ENCODE assay signal across 18 cellular contexts in the genomic region with DNA sequence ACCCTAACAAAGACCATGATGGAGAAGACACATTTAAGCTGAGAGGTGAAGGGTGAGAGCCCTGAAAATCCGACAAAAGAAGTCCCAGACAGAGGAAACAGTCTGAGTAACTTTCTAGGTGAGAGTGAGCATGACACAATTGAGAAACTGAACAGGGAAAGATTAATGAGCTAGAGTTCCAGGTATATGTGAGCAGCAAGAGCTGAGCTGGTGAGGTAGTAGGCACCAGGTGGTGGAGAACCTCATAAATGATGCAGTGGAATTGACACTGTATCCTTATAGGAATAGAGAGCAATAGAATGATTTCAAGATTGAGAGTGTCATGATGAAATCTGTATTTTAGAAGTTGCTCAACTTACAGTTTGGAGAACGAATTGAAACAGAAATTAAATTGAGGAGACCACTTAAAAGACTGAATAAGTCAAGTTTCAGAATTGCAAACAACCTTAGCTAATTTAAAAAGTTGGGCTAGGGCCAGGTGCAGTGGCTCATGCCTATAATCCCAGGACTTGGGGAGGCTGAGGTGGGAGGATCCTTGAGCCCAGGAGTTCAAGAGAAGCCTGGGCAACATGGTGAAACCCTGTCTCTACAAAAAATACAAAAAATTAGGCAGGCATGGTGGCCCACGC.
"Had no signal": no experiment of that assay in that cellular context is flagged by ENCODE, and none has a peak within 500 bp of the region (broad histone marks: within the 10 kb centered on the region; RNA-seq: fewer than 3 reads in every experiment).

No MANE protein-coding gene starts in this region.

- H3K4me3 ChIP-seq: colonic mucosa, esophagus muscularis mucosa, left lung, mucosa of descending colon, tibial nerve, uterus had no signal

- H3K36me3 ChIP-seq: colonic mucosa, esophagus muscularis mucosa, left lung, tibial nerve, uterus had no signal

- H3K9ac ChIP-seq: parathyroid adenoma had no signal

- H3K4me1 ChIP-seq: colonic mucosa, esophagus muscularis mucosa, left lung, parathyroid adenoma, tibial nerve, uterus had no signal

- H2AFZ ChIP-seq: parathyroid adenoma had no signal

- ATAC-seq: left lung; mucosa of descending colon; naive thymus-derived CD4-positive, alpha-beta T cell; stimulated activated memory B cell treated with anti-CD40 and anti-IgM and Interleukin-4, amounts not matched to agents 10 μg/mL and 1 μg/mL and 100 μg/mL, for 72 hours had no signal

- DNase-seq: activated CD4-positive, alpha-beta T cell treated with anti-CD3 and anti-CD28 coated beads for 4 hours; activated effector memory CD4-positive, alpha-beta T cell treated with Interleukin-2 at 50 U/mL for 16 hours; amygdala; central memory CD4-positive, alpha-beta T cell; colonic mucosa; hypothalamus; kidney; left lung; mammary epithelial cell; mucosa of descending colon; naive thymus-derived CD4-positive, alpha-beta T cell; stimulated activated CD4-positive, alpha-beta T cell treated with anti-CD3 and anti-CD28 coated beads, Interleukin-2, amount 100 ng/mL, for 24 hours; substantia nigra; uterus had no signal

- H3K27me3 ChIP-seq: colonic mucosa, esophagus muscularis mucosa, left lung, tibial nerve, uterus had no signal

- H3K9me3 ChIP-seq: colonic mucosa, esophagus muscularis mucosa, left lung, mucosa of descending colon, tibial nerve, uterus had no signal

- H3K79me2 ChIP-seq: parathyroid adenoma had no signal

- H3K27ac ChIP-seq: colonic mucosa, esophagus muscularis mucosa, left lung, parathyroid adenoma, tibial nerve, uterus had no signal

- FAIRE-seq: kidney had no signal
